9 cellular contexts compared by ENCODE assay signal in genomic region chr20:35318502-35319157, GRCh38. TPM values are rescaled to one million over a fixed set of nuclear protein-coding genes. Genes with fewer than 3 reads are reported as not detected.
DNase-seq lines count a peak whose midpoint lies in the region; ATAC-seq and TF ChIP-seq lines count a peak whose summit lies in the region.
"Had no signal": no experiment of that assay in that cellular context is flagged by ENCODE, and none has a peak within 500 bp of the region (broad histone marks: within the 10 kb centered on the region; RNA-seq: fewer than 3 reads in every experiment).

No MANE protein-coding gene starts in this region.

- no peak for TF ChIP-seq CTCF in Panc1 (IDR thresholded peaks at IDR 0.05)
- no peak for TF ChIP-seq CTCF in fibroblast of the aortic adventitia (IDR thresholded peaks at IDR 0.05; ENCODE audit: insufficient read depth, low read length)
- TF ChIP-seq CTCF in GM13977 (IDR thresholded peaks at IDR 0.05; ENCODE audit: extremely low read depth, insufficient read depth, missing control alignments): no peak

- POLR2A ChIA-PET in Panc1 (lab: Charles Lee): interaction anchor here (1.0 kb wide), 1 partner anchor 14 kb away, joined by 3 read pairs; no protein-coding TSS in a partner anchor

- no peaks in the 10 kb centered on the region for H3K9me3 ChIP-seq in Panc1 (ENCODE audit: control insufficient read depth, insufficient read depth, low read depth, low read length)

- H3K27ac ChIP-seq in Panc1 (ENCODE audit: low read length): peak overlapping the region; percentile 84

- no peaks in the 10 kb centered on the region for H3K36me3 ChIP-seq in Panc1 (ENCODE audit: control insufficient read depth, insufficient read depth, low read length)

- peak; percentile 74 for ATAC-seq in Panc1
- no peak for ATAC-seq in HG03439 (IDR thresholded peaks at IDR 0.05; ENCODE audit: unreplicated experiment)
- ATAC-seq in GM21515 (IDR thresholded peaks at IDR 0.05; ENCODE audit: unreplicated experiment): no peak

- CTCF ChIA-PET in Panc1 (lab: Charles Lee): no interaction called here

- H3K27me3 ChIP-seq in Panc1 (ENCODE audit: control insufficient read depth, insufficient read depth, low read length): no peaks in the 10 kb centered on the region

- BruUV-seq in Panc1 (replicated peaks; lab: Mats Ljungman, UMichigan): no TSS peak

- H3K4me3 ChIP-seq in Panc1 (ENCODE audit: low read depth in 2 of 2, low read length in 2 of 2) (no peak overlapping the region), fibroblast of the aortic adventitia (ENCODE audit: low read depth, low read length) (no peak overlapping the region)

- peaks cover 35% of the 10 kb centered on the region for H3K4me1 ChIP-seq in Panc1 (ENCODE audit: control insufficient read depth, insufficient read depth, low read length)

- in situ Hi-C loops in Panc1 (cut with HindIII; ENCODE audit: low pct_unique_long_range_greater_than_20kb, low sequenced_read_pairs): no loop called here
- in situ Hi-C loops in GM13977 (cut with MboI; ENCODE audit: low pct_unique_long_range_greater_than_20kb, low sequenced_read_pairs, unreplicated experiment): no loop called here

- DNase-seq in GM04503 (ENCODE audit: low read depth) (peak; percentile 71), Panc1 (ENCODE audit: low read depth, low spot score) (peak; percentile 99), fibroblast of the aortic adventitia (ENCODE audit: low read depth) (peak; percentile 73), renal cortical epithelial cell (ENCODE audit: low read depth) (peak; percentile 96), SKM-1 (lab: John Stamatoyannopoulos, UW; ENCODE audit: unreplicated experiment) (no peak), GM13977 (ENCODE audit: low spot score) (no peak)
- DNase-seq: KBM-7 had no signal

- intact Hi-C loops in Panc1 (cut with micrococcal nuclease; ENCODE audit: unreplicated experiment): no loop called here

RNA-seq across cellular contexts. Expression of gene FAM83C, which starts 26.4 kb away (rescaled TPM):
- total RNA-seq in Panc1 (2021; ENCODE audit: unreplicated experiment) (not detected), fibroblast of the aortic adventitia (ENCODE audit: low replicate concordance) (not detected in 2 replicates), renal cortical epithelial cell (not detected in 2 replicates)
- polyA plus RNA-seq in Panc1 (2012; ENCODE audit: insufficient read length): not detected

RNA-seq across cellular contexts. Expression of gene EIF6, which starts 34.1 kb away (rescaled TPM):
- 258 TPM for total RNA-seq in Panc1 (2021; ENCODE audit: unreplicated experiment)
- polyA plus RNA-seq in Panc1 (2012; ENCODE audit: insufficient read length): 285 TPM
- 17.0 and 120 TPM in 2 replicates for total RNA-seq in fibroblast of the aortic adventitia (ENCODE audit: low replicate concordance)
- 199 and 503 TPM in 2 replicates for total RNA-seq in renal cortical epithelial cell

RNA-seq across cellular contexts. Expression of gene MMP24OS, which starts 40.7 kb away (rescaled TPM):
- total RNA-seq in Panc1 (2021; ENCODE audit: unreplicated experiment) (83.8 TPM), fibroblast of the aortic adventitia (ENCODE audit: low replicate concordance) (18.3 and 28.7 TPM in 2 replicates), renal cortical epithelial cell (0.69 and 11.1 TPM in 2 replicates)
- polyA plus RNA-seq in Panc1 (2012; ENCODE audit: insufficient read length): 178 TPM

Comparison
In these comparisons a context has a peak if more than half of its experiments do, and no peak if none do; other contexts are left out.
1. DNase-seq: peak in GM04503 (single experiment), Panc1 (single experiment), fibroblast of the aortic adventitia (single experiment) and renal cortical epithelial cell (single experiment); none in SKM-1 (single experiment) and GM13977 (single experiment).